In genomic region chr3:50154840-50155490, GRCh38 we compare ENCODE assay signal across 8 cellular contexts. TPM values are rescaled to one million over a fixed set of nuclear protein-coding genes. Genes with fewer than 3 reads are reported as not detected.
DNase-seq lines count a peak whose midpoint lies in the region; ATAC-seq and TF ChIP-seq lines count a peak whose summit lies in the region.

Gene SEMA3F (plus strand): TSS chr3:50155324. CDS start chr3:50159623, 4,299 bp downstream.

- TF ChIP-seq CTCF in foreskin fibroblast (IDR thresholded peaks at IDR 0.05; ENCODE audit: low read depth, low read length) (no peak), neutrophil (IDR thresholded peaks at IDR 0.05) (no peak), suprapubic skin (IDR thresholded peaks at IDR 0.05) (no peak)

- WGBS in suprapubic skin, result no CpG with 5 or more reads among the region's 98 CpGs

- H3K36me3 ChIP-seq in neutrophil, result no peaks in the 10 kb centered on the region
- H3K36me3 ChIP-seq in suprapubic skin, result no peaks in the 10 kb centered on the region

- DNase-seq in NCI-H2081 (lab: John Stamatoyannopoulos, UW), result peak; percentile 20 to 59
- DNase-seq in NCI-H2081 treated with DMSO at 0.1 percent for 48 hours (lab: John Stamatoyannopoulos, UW), result no peak
- DNase-seq in OCI-M1 (lab: John Stamatoyannopoulos, UW), result peak; percentile 25
- peak; percentile 88 for DNase-seq in activated effector memory CD4-positive, alpha-beta T cell treated with anti-CD3 and anti-CD28 coated beads, Interleukin-2, amount 50 U/mL, for 16 hours
- peak; percentile 62 to 87 for DNase-seq in foreskin fibroblast
- no peak for DNase-seq in suprapubic skin (ENCODE audit: low spot score in 2 of 2)

- peak within 1 kb of the TSS; percentile 33 for H3K27ac ChIP-seq in neutrophil
- H3K27ac ChIP-seq in suprapubic skin, result peak within 1 kb of the TSS; percentile 90

- peaks cover 12 to 14% of the 10 kb centered on the region in 2 experiments for H3K4me1 ChIP-seq in neutrophil (ENCODE audit: control insufficient read depth in 1 of 2, insufficient read depth in 1 of 2, low read depth in 1 of 2, low read length in 1 of 2)
- H3K4me1 ChIP-seq in suprapubic skin, result peaks cover 87% of the 10 kb centered on the region

- TF ChIP-seq POLR2A in suprapubic skin (IDR thresholded peaks at IDR 0.05), result no peak

- H3K4me3 ChIP-seq in foreskin fibroblast (ENCODE audit: low read depth in 1 of 2, low read length in 2 of 2) (peak within 1 kb of the TSS; percentile 51 to 63), neutrophil (ENCODE audit: low read depth in 1 of 2, low read length in 1 of 2) (peak within 1 kb of the TSS; percentile 53), suprapubic skin (peak within 1 kb of the TSS; percentile 64)

- H3K9me3 ChIP-seq in neutrophil, result no peaks in the 10 kb centered on the region
- no peaks in the 10 kb centered on the region for H3K9me3 ChIP-seq in suprapubic skin

- peak; percentile 61 for ATAC-seq in HG03039 (IDR thresholded peaks at IDR 0.05; ENCODE audit: unreplicated experiment)

- TF ChIP-seq EP300 in suprapubic skin (IDR thresholded peaks at IDR 0.05), result no peak

- peaks cover 85% of the 10 kb centered on the region for H3K27me3 ChIP-seq in neutrophil
- peaks cover 7% of the 10 kb centered on the region for H3K27me3 ChIP-seq in suprapubic skin

RNA-seq across cellular contexts. Expression of gene SEMA3F, which starts in this region (rescaled TPM):
- total RNA-seq in suprapubic skin, result 100 to 1,000 TPM; 123 to 188 (median 130) TPM

Comparison
In these comparisons a context has a peak if more than half of its experiments do, and no peak if none do; other contexts are left out.
1. DNase-seq: peak in NCI-H2081 (2 of 2), OCI-M1 (single experiment), activated effector memory CD4-positive, alpha-beta T cell treated with anti-CD3 and anti-CD28 coated beads, Interleukin-2, amount 50 U/mL, for 16 hours (single experiment) and foreskin fibroblast (2 of 2); none in NCI-H2081 treated with DMSO at 0.1 percent for 48 hours (single experiment) and suprapubic skin (0 of 2).
2. Peak in every context shown above with its lines, with median percentiles within 50 percentile points of each other: H3K4me3 ChIP-seq.